8 cellular contexts compared by ENCODE assay signal in genomic region chr11:57493507-57494503, GRCh38. TPM values are rescaled to one million over a fixed set of nuclear protein-coding genes. Genes with fewer than 3 reads are reported as not detected.
A peak's percentile ranks its signal among the peaks of the same experiment; 100 is the strongest.
DNase-seq lines count a peak whose midpoint lies in the region; ATAC-seq and TF ChIP-seq lines count a peak whose summit lies in the region.

No MANE protein-coding gene starts in this region.

- no peak overlapping the region for H3K18ac ChIP-seq in trophoblast cell (ENCODE audit: low read length)

- DNase-seq in NCI-H2196 (lab: John Stamatoyannopoulos, UW; ENCODE audit: unreplicated experiment) (peak; percentile 63), esophagus muscularis mucosa (ENCODE audit: extremely low spot score) (no peak), trophoblast cell (peak; percentile 79 to 91), uterus (peak; percentile 61)
- peak; percentile 85 for DNase-seq in activated CD8-positive, alpha-beta memory T cell treated with anti-CD3 and anti-CD28 coated beads, Interleukin-2, amount 50 U/mL, for 4 hours

- H3K4me3 ChIP-seq in esophagus muscularis mucosa = no peak overlapping the region
- H3K4me3 ChIP-seq in trophoblast cell (ENCODE audit: low read depth, low read length) = no peak overlapping the region
- H3K4me3 ChIP-seq in uterus = no peak overlapping the region

- H3K9me3 ChIP-seq in esophagus muscularis mucosa (no peaks in the 10 kb centered on the region), trophoblast cell (ENCODE audit: insufficient read depth, low read depth, low read length) (no peaks in the 10 kb centered on the region), uterus (no peaks in the 10 kb centered on the region)

- peak overlapping the region; percentile 59 for H4K91ac ChIP-seq in trophoblast cell (ENCODE audit: low read depth, low read length)

- 89% methylated on average over 12 of the region's 15 CpGs for WGBS in esophagus muscularis mucosa
- no CpG with 5 or more reads among the region's 15 CpGs for WGBS in trophoblast cell (ENCODE audit: extremely low coverage, insufficient coverage, insufficient read length)

- peak overlapping the region; percentile 12 for H4K8ac ChIP-seq in trophoblast cell (ENCODE audit: low read depth, low read length)

- no peak overlapping the region for H3K23ac ChIP-seq in trophoblast cell (ENCODE audit: low read length)

- no peak overlapping the region for H3K4me2 ChIP-seq in trophoblast cell (ENCODE audit: low read length)

- no peaks in the 10 kb centered on the region for H3K79me1 ChIP-seq in trophoblast cell (ENCODE audit: low read length)

- TF ChIP-seq CTCF in GM12873 (IDR thresholded peaks at IDR 0.05; ENCODE audit: insufficient read depth, low read depth, low read length, missing control alignments) = peak; percentile 98
- TF ChIP-seq CTCF in esophagus muscularis mucosa (IDR thresholded peaks at IDR 0.05) = peak; percentile 84 to 92 (median 87)
- peak; percentile 66 to 88 (median 79) for TF ChIP-seq CTCF in uterus (IDR thresholded peaks at IDR 0.05)

- intact Hi-C loops in esophagus muscularis mucosa (cut with DNase I) (loop anchor here (1.0 kb wide), 1 partner anchor 33 kb away; no protein-coding TSS in a partner anchor), uterus (cut with DNase I; ENCODE audit: low total_unique reads) (no loop called here)

- H3K4ac ChIP-seq in trophoblast cell (ENCODE audit: low read depth, low read length) = no peak overlapping the region

- no peak for TF ChIP-seq EP300 in esophagus muscularis mucosa (IDR thresholded peaks at IDR 0.05)

- no peak overlapping the region for H2AK5ac ChIP-seq in trophoblast cell (ENCODE audit: low read length)

- peaks cover 17 to 75% (median 36%) of the 10 kb centered on the region in 4 donors for H3K36me3 ChIP-seq in esophagus muscularis mucosa
- H3K36me3 ChIP-seq in trophoblast cell (ENCODE audit: control insufficient read depth in 1 of 2, insufficient read depth in 2 of 2, low read length in 2 of 2) = no peaks in the 10 kb centered on the region
- H3K36me3 ChIP-seq in uterus = no peaks in the 10 kb centered on the region

- H3K14ac ChIP-seq in trophoblast cell (ENCODE audit: low read length) = no peak overlapping the region

- H3K27me3 ChIP-seq in esophagus muscularis mucosa = no peaks in the 10 kb centered on the region
- no peaks in the 10 kb centered on the region for H3K27me3 ChIP-seq in trophoblast cell (ENCODE audit: insufficient read depth, low read length)
- H3K27me3 ChIP-seq in uterus = no peaks in the 10 kb centered on the region

- no peak for TF ChIP-seq POLR2A in esophagus muscularis mucosa (IDR thresholded peaks at IDR 0.05; ENCODE audit: low read depth)
- no peak for TF ChIP-seq POLR2A in uterus (IDR thresholded peaks at IDR 0.05)

- H3K27ac ChIP-seq in esophagus muscularis mucosa (replicated peaks in 1 of 4) (no peak overlapping the region), trophoblast cell (ENCODE audit: low read depth, low read length) (no peak overlapping the region), uterus (no peak overlapping the region)

- no peaks in the 10 kb centered on the region for H3K79me2 ChIP-seq in trophoblast cell (ENCODE audit: control insufficient read depth, insufficient read depth, low read length, poor library complexity)

- peak overlapping the region; percentile 1 for H2BK120ac ChIP-seq in trophoblast cell (ENCODE audit: insufficient read depth, low read length, poor library complexity)

- H3K9ac ChIP-seq in trophoblast cell (ENCODE audit: low read length) = no peak overlapping the region

- H3K4me1 ChIP-seq in esophagus muscularis mucosa = peaks cover 3 to 6% (median 5%) of the 10 kb centered on the region in 4 donors
- H3K4me1 ChIP-seq in trophoblast cell (ENCODE audit: control insufficient read depth in 1 of 2, insufficient read depth in 2 of 2, low read length in 2 of 2) = peaks cover 0 to 9% of the 10 kb centered on the region in 2 experiments
- peaks cover 0 to 2% of the 10 kb centered on the region in 2 donors for H3K4me1 ChIP-seq in uterus

- no peak overlapping the region for H2BK12ac ChIP-seq in trophoblast cell (ENCODE audit: low read length)

- ATAC-seq in HG02623 (IDR thresholded peaks at IDR 0.05; ENCODE audit: unreplicated experiment) (peak; percentile 83), GM19328 (IDR thresholded peaks at IDR 0.05; ENCODE audit: unreplicated experiment) (no peak)

- H2AFZ ChIP-seq in trophoblast cell (ENCODE audit: insufficient read depth, low read length, poor library complexity) = peak overlapping the region; percentile 4

- no peak overlapping the region for H4K12ac ChIP-seq in trophoblast cell (ENCODE audit: low read depth, low read length)

- no peak overlapping the region for H2BK5ac ChIP-seq in trophoblast cell (ENCODE audit: low read depth, low read length, poor library complexity)

RNA-seq across cellular contexts. Expression of gene SLC43A1, which starts 21.7 kb away (rescaled TPM):
- total RNA-seq in esophagus muscularis mucosa (10 to 100 TPM; 17.7 to 33.2 (median 23.5) TPM), uterus (10 to 100 TPM; 13.1 to 48.4 (median 22.5) TPM)
- polyA plus RNA-seq in trophoblast cell (2013) = 0.29 and 0.37 TPM in 2 replicates

RNA-seq across cellular contexts. Expression of gene RTN4RL2, which starts 33.5 kb away (rescaled TPM):
- total RNA-seq in esophagus muscularis mucosa (1 to 10 TPM in 1 of 4 donors, under 1 TPM in 2, not detected in 1; 0.33 to 1.1 (median 0.91) TPM), uterus (1 to 10 TPM in 1 of 4 donors, not detected in 3; 1.7 TPM)
- polyA plus RNA-seq in trophoblast cell (2013) = 0.12 and 0.16 TPM in 2 replicates

RNA-seq across cellular contexts. Expression of gene TIMM10, which starts 36.7 kb away (rescaled TPM):
- 10 to 100 TPM; 41.9 to 49.1 (median 43.1) TPM for total RNA-seq in esophagus muscularis mucosa
- polyA plus RNA-seq in trophoblast cell (2013) = 61.0 and 61.7 TPM in 2 replicates
- 10 to 100 TPM in 3 of 4 donors, 1 to 10 TPM in 1; 7.7 to 47.4 (median 19.6) TPM for total RNA-seq in uterus

RNA-seq across cellular contexts. Expression of gene SMTNL1, which starts 43.6 kb away (rescaled TPM):
- total RNA-seq in esophagus muscularis mucosa (not detected), uterus (not detected)
- polyA plus RNA-seq in trophoblast cell (2013) = 0.04 TPM in 1 of 2 replicates, not detected in the other
